In the genomic region with DNA sequence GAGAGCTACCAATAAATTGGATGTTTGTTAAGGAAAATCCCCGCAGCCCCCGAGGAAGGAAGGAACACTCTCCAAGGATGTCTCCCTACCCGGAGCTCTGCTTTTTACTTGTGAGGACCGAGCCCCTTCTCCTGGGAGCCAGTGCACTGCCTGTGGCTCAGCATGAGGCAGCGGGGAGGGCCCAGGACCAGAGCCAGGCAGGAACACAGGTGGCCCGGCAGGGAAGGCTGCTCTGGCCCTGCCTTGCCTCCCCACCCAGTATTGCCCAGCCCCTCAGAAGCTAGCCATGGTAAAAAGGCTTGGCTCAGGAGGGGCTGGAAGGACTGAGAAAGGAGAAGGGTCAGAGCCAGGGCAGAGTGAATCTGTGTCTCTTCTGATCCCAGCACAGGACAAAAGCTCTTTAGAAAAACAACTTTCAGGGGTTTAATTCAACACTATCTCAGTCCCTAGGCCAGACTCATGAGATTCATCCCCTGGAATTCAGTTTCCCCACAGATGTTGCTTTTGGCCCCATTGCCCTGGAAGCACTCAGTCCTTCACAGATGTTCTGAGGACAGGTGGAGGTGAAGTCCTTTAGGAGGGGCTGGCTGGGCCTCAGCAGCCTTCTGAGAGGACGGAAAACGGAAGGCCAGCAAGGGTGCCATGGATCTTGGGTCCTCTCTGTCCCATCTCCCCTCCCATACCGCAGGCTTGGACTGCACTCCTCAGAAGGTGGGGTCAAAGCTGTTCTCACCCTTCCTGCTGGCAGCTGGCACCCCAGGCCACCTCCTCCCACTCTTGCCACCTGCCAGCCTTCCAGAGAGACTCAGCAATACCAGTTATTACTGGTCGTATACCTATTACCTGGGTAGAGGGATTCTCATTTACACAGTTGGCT, we compare ENCODE assay signal across 21 cellular contexts.
"Had no signal": no experiment of that assay in that cellular context is flagged by ENCODE, and none has a peak within 500 bp of the region (broad histone marks: within the 10 kb centered on the region; RNA-seq: fewer than 3 reads in every experiment).

No MANE protein-coding gene starts in this region.

- H3K36me3 ChIP-seq: esophagus squamous epithelium, gastroesophageal sphincter, pancreas, spleen, tibial nerve, upper lobe of right lung had no signal

- H3K9me3 ChIP-seq: esophagus squamous epithelium, gastroesophageal sphincter, pancreas, psoas muscle, testis, tibial nerve, upper lobe of right lung had no signal

- H3K4me1 ChIP-seq: pancreas, psoas muscle, testis, upper lobe of right lung had no signal

- H3K4me3 ChIP-seq: lung, pancreas, psoas muscle, spleen, testis, upper lobe of right lung had no signal

- DNase-seq: effector memory CD8-positive, alpha-beta T cell; esophagus squamous epithelium; foreskin fibroblast; immature natural killer cell; left cardiac atrium; left ventricle myocardium superior; mesendoderm; naive thymus-derived CD8-positive, alpha-beta T cell; pancreas; spleen; stimulated activated CD4-positive, alpha-beta T cell treated with anti-CD3 and anti-CD28 coated beads, Interleukin-15, amount 100 ng/mL, for 24 hours; stimulated activated CD4-positive, alpha-beta T cell treated with anti-CD3 and anti-CD28 coated beads, Interleukin-1b, Interleukin-23, amount 100 ng/mL, for 48 hours; stimulated activated CD4-positive, alpha-beta T cell treated with anti-CD3 and anti-CD28 coated beads, Interleukin-4, amount 100 ng/mL, for 4 hours; stimulated activated naive B cell treated with anti-CD40 and anti-IgM and Interleukin-4, amounts not matched to agents 10 μg/mL and 1 μg/mL and 100 μg/mL, for 72 hours; stimulated activated naive CD8-positive, alpha-beta T cell treated with anti-CD3 and anti-CD28 coated beads, Interleukin-15, amount 100 ng/mL, for 72 hours; testis; upper lobe of right lung had no signal

- H3K27ac ChIP-seq: esophagus squamous epithelium, gastroesophageal sphincter, pancreas, psoas muscle, spleen, testis, tibial nerve, upper lobe of right lung had no signal

- H3K27me3 ChIP-seq: pancreas, testis had no signal
